Comparison of ENCODE assay signal across 8 cellular contexts in genomic region chr6:11042750-11043551, GRCh38. TPM values are rescaled to one million over a fixed set of nuclear protein-coding genes. Genes with fewer than 3 reads are reported as not detected.
DNase-seq lines count a peak whose midpoint lies in the region; ATAC-seq, FAIRE-seq and TF ChIP-seq lines count a peak whose summit lies in the region.

No MANE protein-coding gene starts in this region.

- H3K9me3 ChIP-seq in H1 (ENCODE audit: insufficient read depth in 2 of 2, low read depth in 1 of 2, low read length in 1 of 2): no peaks in the 10 kb centered on the region; a peak in 1 of 4 replicates
- no peaks in the 10 kb centered on the region for H3K9me3 ChIP-seq in neural progenitor cell (ENCODE audit: low read depth)

- H3K23ac ChIP-seq in H1 (ENCODE audit: insufficient read length): no peak overlapping the region

- H3K18ac ChIP-seq in H1 (ENCODE audit: extremely low read depth, low read length): no peak overlapping the region

- no peak overlapping the region for H2BK120ac ChIP-seq in H1 (replicated peaks; ENCODE audit: low read depth, low read length)

- H4K8ac ChIP-seq in H1 (ENCODE audit: extremely low read depth, insufficient read depth, low read length): no peak overlapping the region

- H4K20me1 ChIP-seq in H1 (replicated peaks in 1 of 2; ENCODE audit: control insufficient read depth in 1 of 2, insufficient read depth in 2 of 2, low read length in 2 of 2) (peaks cover 0 to 1% of the 10 kb centered on the region in 2 experiments), neural progenitor cell (ENCODE audit: low read depth) (no peaks in the 10 kb centered on the region)

- DNase-seq in NCI-H2171 treated with DMSO at 0.1 percent for 48 hours (lab: John Stamatoyannopoulos, UW): peak; percentile 40
- no peak for DNase-seq in NCI-H2171 (lab: John Stamatoyannopoulos, UW)
- DNase-seq in NCI-H69 (lab: John Stamatoyannopoulos, UW): peak; percentile 81
- no peak for DNase-seq in H1 (ENCODE audit: low read depth in 1 of 2, low spot score in 2 of 2)
- peak; percentile 49 for DNase-seq in neural progenitor cell (ENCODE audit: low spot score)
- no peak for DNase-seq in NOMO-1 (lab: John Stamatoyannopoulos, UW; ENCODE audit: unreplicated experiment in 2 of 2)
- no peak for DNase-seq in amygdala (lab: John Stamatoyannopoulos, UW)

- H3K27me3 ChIP-seq in H1 (replicated peaks in 1 of 4; ENCODE audit: control insufficient read depth in 3 of 4, extremely low read depth in 1 of 4, insufficient read depth in 3 of 4, low read length in 3 of 4) (peaks cover 19 to 42% (median 36%) of the 10 kb centered on the region in 4 experiments), neural progenitor cell (peaks cover 90% of the 10 kb centered on the region)

- no peak overlapping the region; the same call in 1 of the 2 replicates for H2AK5ac ChIP-seq in H1 (ENCODE audit: low read depth, low read length)

- FAIRE-seq in H1 (lab: Jason Lieb, UNC): no peak

- POLR2A ChIA-PET in H1 (lab: Charles Lee; ENCODE audit: partially characterized antibody): interaction anchor here (1.1 kb wide), 1 partner anchor 62 kb away, joined by 4 read pairs; no protein-coding TSS in a partner anchor

- no peak for TF ChIP-seq RAD21 in H1 (IDR thresholded peaks at IDR 0.05 in 1 of 2, conservative IDR thresholded peaks at IDR 0.05 in 1 of 2; ENCODE audit: low read depth in 2 of 2, low read length in 2 of 2)

- no peak overlapping the region for H2BK20ac ChIP-seq in H1 (ENCODE audit: low read length)

- 37% methylated on average over 17 of the region's 17 CpGs; no CpG with 5 or more reads in 1 of the 2 experiments for WGBS in H1 (ENCODE audit: extremely low coverage in 1 of 2, insufficient coverage in 1 of 2, insufficient read length in 1 of 2, insufficient replicate concordance in 2 of 2, low coverage in 1 of 2, low lambda C conversion rate in 2 of 2, missing lambda C conversion rate in 1 of 2), 2 experiments

- H3K4me2 ChIP-seq in H1 (ENCODE audit: insufficient read depth in 1 of 2, low read depth in 2 of 2, low read length in 2 of 2) (peak overlapping the region; percentile 94 to 96), neural progenitor cell (peak overlapping the region; percentile 92)

- H3K9ac ChIP-seq in H1 (replicated peaks in 1 of 4; ENCODE audit: extremely low read depth in 1 of 4, low read depth in 3 of 4, low read length in 3 of 4): no peak overlapping the region
- no peak overlapping the region for H3K9ac ChIP-seq in neural progenitor cell

- H3K27me3 Mint-ChIP-seq in neural progenitor cell (ENCODE audit: insufficient read depth, low read depth): peaks cover 13% of the 10 kb centered on the region

- H3K79me2 ChIP-seq in H1 (ENCODE audit: control insufficient read depth in 1 of 2, insufficient read depth in 2 of 2, low read length in 2 of 2) (no peaks in the 10 kb centered on the region), neural progenitor cell (ENCODE audit: low read depth) (no peaks in the 10 kb centered on the region)

- peak overlapping the region; percentile 95 for H3K4me3 Mint-ChIP-seq in neural progenitor cell

- TF ChIP-seq CTCF in H1 (IDR thresholded peaks at IDR 0.05; ENCODE audit: control extremely low read depth in 1 of 3, insufficient read depth in 1 of 3, low read depth in 1 of 3, low read length in 3 of 3) (no peak), neural progenitor cell (IDR thresholded peaks at IDR 0.05) (no peak)

- H3K4me1 ChIP-seq in H1 (replicated peaks in 1 of 4; ENCODE audit: control insufficient read depth in 3 of 4, insufficient read depth in 4 of 4, low read length in 3 of 4) (peaks cover 0 to 6% (median 2%) of the 10 kb centered on the region in 4 experiments; a peak in 2 of 7 replicates), neural progenitor cell (peaks cover 14% of the 10 kb centered on the region)

- no peak overlapping the region for H2BK5ac ChIP-seq in H1 (ENCODE audit: low read depth, low read length)

- no peak overlapping the region for H3K14ac ChIP-seq in H1 (ENCODE audit: insufficient read length)

- 0 out of 2 replicates have a peak overlapping the region, but pooled peaks have one; percentile 77 for H2BK15ac ChIP-seq in H1 (ENCODE audit: low read length)

- TF ChIP-seq POLR2A in H1 (IDR thresholded peaks at IDR 0.05; ENCODE audit: control extremely low read depth in 1 of 2, low read depth in 2 of 2, low read length in 2 of 2): no peak

- peaks cover 21% of the 10 kb centered on the region for H3K9me3 Mint-ChIP-seq in neural progenitor cell

- ATAC-seq in HG03196 (IDR thresholded peaks at IDR 0.05; ENCODE audit: unreplicated experiment): no peak

- H3K79me1 ChIP-seq in H1 (ENCODE audit: low read depth, low read length): no peaks in the 10 kb centered on the region

- no peak overlapping the region; the same call in 1 of the 2 replicates for H2BK12ac ChIP-seq in H1 (ENCODE audit: low read depth, low read length)

- peak overlapping the region in 3 of 4 experiments; percentile 39 to 76 (median 54); a peak in 6 of 8 replicates for H3K4me3 ChIP-seq in H1 (ENCODE audit: extremely low read depth in 1 of 4, insufficient read depth in 2 of 4, low read depth in 3 of 4, low read length in 4 of 4)
- H3K4me3 ChIP-seq in neural progenitor cell: peak overlapping the region; percentile 79

- no peak overlapping the region for H3K27ac ChIP-seq in H1 (ENCODE audit: low read depth, low read length)
- no peak overlapping the region for H3K27ac ChIP-seq in neural progenitor cell

- H3K4ac ChIP-seq in H1 (replicated peaks; ENCODE audit: insufficient read length, low read depth, low read length): no peak overlapping the region

- H4K91ac ChIP-seq in H1 (replicated peaks; ENCODE audit: insufficient read length, low read length): no peak overlapping the region

- H3F3A ChIP-seq in neural progenitor cell (ENCODE audit: low read depth): peaks cover 21% of the 10 kb centered on the region

- peak overlapping the region; percentile 77 for H3K27ac Mint-ChIP-seq in neural progenitor cell

- no peak for TF ChIP-seq EP300 in H1 (IDR thresholded peaks at IDR 0.05; ENCODE audit: borderline replicate concordance in 1 of 2, low read depth in 2 of 2, low read length in 2 of 2)

- H3K36me3 ChIP-seq in H1 (ENCODE audit: control insufficient read depth in 2 of 4, insufficient read depth in 4 of 4, low read length in 3 of 4) (peaks cover 0 to 4% (median 0%) of the 10 kb centered on the region in 4 experiments; a peak in 1 of 8 replicates), neural progenitor cell (no peaks in the 10 kb centered on the region)

- CTCF ChIA-PET in H1 (lab: Charles Lee; ENCODE audit: partially characterized antibody): interaction anchor here (0.7 to 2.3 kb wide), 13 partner anchors 10 to 444 kb away, joined by 3 to 11 read pairs (median 4); no protein-coding TSS in a partner anchor

- peaks cover 23% of the 10 kb centered on the region for H3K4me1 Mint-ChIP-seq in neural progenitor cell

- peaks cover 1% of the 10 kb centered on the region for H3K36me3 Mint-ChIP-seq in neural progenitor cell

- no peak overlapping the region for H3K56ac ChIP-seq in H1 (replicated peaks; ENCODE audit: insufficient read length, low read depth, low read length)

- peak overlapping the region; percentile 67; the same call in 1 of the 2 replicates for H2AFZ ChIP-seq in H1 (ENCODE audit: low read length)
- H2AFZ ChIP-seq in neural progenitor cell (replicated peaks): peak overlapping the region; percentile 88

- H3K23me2 ChIP-seq in H1 (ENCODE audit: low read depth, low read length): peaks cover 7% of the 10 kb centered on the region

- H4K5ac ChIP-seq in H1 (ENCODE audit: insufficient read length, low read depth, low read length): no peak overlapping the region

TF ChIP-seq in H1, 55 proteins besides CTCF, POLR2A, EP300 and RAD21:
- TF ChIP-seq RNF2 (IDR thresholded peaks at IDR 0.05; ENCODE audit: borderline replicate concordance, low read depth, low read length, missing control alignments, poor library complexity, severe bottlenecking): peak; percentile 40
- TF ChIP-seq SP4 (IDR thresholded peaks at IDR 0.05; ENCODE audit: low read length): no peak
- TF ChIP-seq KDM4A (IDR thresholded peaks at IDR 0.05; ENCODE audit: low read depth, low read length, severe bottlenecking): no peak
- no peak for TF ChIP-seq TAF7 (optimal IDR thresholded peaks at IDR 0.05; ENCODE audit: borderline replicate concordance, low read depth, low read length)
- TF ChIP-seq SUZ12 (IDR thresholded peaks at IDR 0.05; ENCODE audit: low read length): 0 out of 2 replicates have a peak, but pooled peaks have one; percentile 90
- no peak for TF ChIP-seq KDM1A (IDR thresholded peaks at IDR 0.05; ENCODE audit: borderline replicate concordance, low read length)
- no peak for TF ChIP-seq TEAD4 (IDR thresholded peaks at IDR 0.05; ENCODE audit: low read depth, low read length)
- TF ChIP-seq TAF1 (IDR thresholded peaks at IDR 0.05; ENCODE audit: low read depth, low read length): no peak
- TF ChIP-seq BCL11A (IDR thresholded peaks at IDR 0.05; ENCODE audit: low read depth in 2 of 2, low read length in 2 of 2): no peak
- TF ChIP-seq SAP30 (IDR thresholded peaks at IDR 0.05; ENCODE audit: insufficient read depth, insufficient replicate concordance, low read length): no peak
TF ChIP-seq in H1: peak in this region for 2.

RNA-seq across cellular contexts. Expression of gene ELOVL2, which starts 1.2 kb away (rescaled TPM):
- 0.69 and 0.89 TPM in 2 replicates for total RNA-seq in H1 (2021; fragmentation: NEBNext Ultra II Directional; extraction: Animal tissue kit (Norgen Biotek cat#: 25700))
- 0.24 and 0.42 TPM in 2 replicates for polyA plus RNA-seq in H1 (2011; rRNA removed)
- polyA plus RNA-seq in H1 (2011; cell fraction: cytosol; rRNA removed): 0.59 TPM
- 0.26 TPM for polyA plus RNA-seq in H1 (2011; cell fraction: nucleus; rRNA removed)
- polyA plus RNA-seq in H1 (2012, experiment 1 of 2): 0.34 to 0.51 TPM (median 0.45 TPM) in 4 replicates
- 0.05 TPM for polyA plus RNA-seq in H1 (2012, experiment 2 of 2)
- 1.9 TPM for polyA plus RNA-seq in H1 (2013, experiment 1 of 2)
- 2.2 TPM for polyA plus RNA-seq in H1 (2013, experiment 2 of 2)
- polyA minus RNA-seq in H1 (2011; rRNA and poly(A)+ RNA removed): 0.51 and 0.79 TPM in 2 replicates
- 0.29 TPM for polyA minus RNA-seq in H1 (2011; cell fraction: cytosol; rRNA and poly(A)+ RNA removed)
- 0.20 TPM for polyA minus RNA-seq in H1 (2011; cell fraction: nucleus; rRNA and poly(A)+ RNA removed)
- total RNA-seq in neural progenitor cell (ENCODE audit: low replicate concordance): 5.8 and 9.1 TPM in 2 replicates

RNA-seq across cellular contexts. Expression of gene SMIM13, which starts 50.7 kb away (rescaled TPM):
- total RNA-seq in H1 (2021; fragmentation: NEBNext Ultra II Directional; extraction: Animal tissue kit (Norgen Biotek cat#: 25700)): 10.6 TPM in 2 replicates
- polyA plus RNA-seq in H1 (2011; rRNA removed): 1.4 and 1.7 TPM in 2 replicates
- 1.8 TPM for polyA plus RNA-seq in H1 (2011; cell fraction: cytosol; rRNA removed)
- 0.96 TPM for polyA plus RNA-seq in H1 (2011; cell fraction: nucleus; rRNA removed)
- 3.4 to 6.3 TPM (median 4.4 TPM) in 4 replicates for polyA plus RNA-seq in H1 (2012, experiment 1 of 2)
- 1.7 TPM for polyA plus RNA-seq in H1 (2012, experiment 2 of 2)
- polyA plus RNA-seq in H1 (2013, experiment 1 of 2): 5.9 TPM
- 5.7 TPM for polyA plus RNA-seq in H1 (2013, experiment 2 of 2)
- 2.5 and 4.1 TPM in 2 replicates for polyA minus RNA-seq in H1 (2011; rRNA and poly(A)+ RNA removed)
- polyA minus RNA-seq in H1 (2011; cell fraction: cytosol; rRNA and poly(A)+ RNA removed): 3.4 TPM
- 4.7 TPM for polyA minus RNA-seq in H1 (2011; cell fraction: nucleus; rRNA and poly(A)+ RNA removed)
- 5.4 and 7.8 TPM in 2 replicates for total RNA-seq in neural progenitor cell (ENCODE audit: low replicate concordance)

Comparison
In these comparisons a context has a peak if more than half of its experiments do, and no peak if none do; other contexts are left out.
1. DNase-seq: peak in NCI-H2171 treated with DMSO at 0.1 percent for 48 hours (single experiment), NCI-H69 (single experiment) and neural progenitor cell (single experiment); none in NCI-H2171 (single experiment), H1 (0 of 2), NOMO-1 (0 of 2) and amygdala (0 of 56).